9 cellular contexts compared by ENCODE assay signal in the genomic region with DNA sequence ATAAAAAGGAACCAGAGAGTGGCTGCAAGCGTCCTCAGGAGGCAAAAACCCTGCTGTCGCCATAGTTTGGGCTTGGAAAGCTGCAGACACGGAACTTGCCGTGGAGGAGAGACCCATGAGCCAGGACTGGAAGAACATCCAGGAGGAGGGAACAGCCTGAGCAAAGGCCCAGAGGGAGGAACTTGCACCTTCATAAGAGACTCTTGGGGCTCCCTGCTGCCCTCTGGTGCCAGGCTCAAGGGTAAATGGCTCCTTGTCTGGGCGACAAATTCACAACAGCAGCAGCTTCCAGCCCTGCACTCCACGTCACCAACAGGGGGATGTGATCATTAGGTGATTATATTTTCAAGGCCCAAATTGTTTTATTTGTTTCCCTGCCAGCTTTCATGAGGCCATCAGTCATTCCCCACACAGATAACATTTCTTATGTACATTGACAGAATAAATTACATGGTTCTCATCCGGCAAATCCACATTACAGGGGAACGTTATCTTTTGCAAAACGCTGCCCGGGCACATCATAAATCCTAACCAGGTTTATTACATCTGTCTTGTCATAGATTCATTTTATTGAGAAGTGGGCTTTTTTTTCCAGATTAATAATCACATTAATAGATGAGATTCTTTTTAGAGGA.
DNase-seq lines count a peak whose midpoint lies in the region; ATAC-seq and TF ChIP-seq lines count a peak whose summit lies in the region.
"Had no signal": no experiment of that assay in that cellular context is flagged by ENCODE, and none has a peak within 500 bp of the region (broad histone marks: within the 10 kb centered on the region; RNA-seq: fewer than 3 reads in every experiment).

No MANE protein-coding gene starts in this region.

- H3K9me3 Mint-ChIP-seq in T-helper 2 cell treated with Interferon-gamma antibody and Interleukin-4, amounts not matched to agents 5 μg/mL and 100 μg/mL, for 36 hours, result no peaks in the 10 kb centered on the region

- H3K36me3 Mint-ChIP-seq in T-helper 2 cell treated with Interferon-gamma antibody and Interleukin-4, amounts not matched to agents 5 μg/mL and 100 μg/mL, for 36 hours (ENCODE audit: low read depth), result no peaks in the 10 kb centered on the region
- H3K36me3 Mint-ChIP-seq: activated naive CD8-positive, alpha-beta T cell had no signal

- no peak overlapping the region for H3K27ac ChIP-seq in A673 (ENCODE audit: low read depth, low read length, poor library complexity, severe bottlenecking)

- TF ChIP-seq CTCF in A673 (conservative IDR thresholded peaks at IDR 0.05; ENCODE audit: low read depth, low read length) (peak; percentile 51), GM12874 (IDR thresholded peaks at IDR 0.05; ENCODE audit: insufficient read depth, low read depth, low read length) (peak; percentile 61), astrocyte of the spinal cord (IDR thresholded peaks at IDR 0.05; ENCODE audit: low read depth, low read length) (peak; percentile 10), mucosa of descending colon (IDR thresholded peaks at IDR 0.05) (no peak)

- peak; percentile 55 for DNase-seq in A673 (ENCODE audit: low spot score)
- DNase-seq in NCI-H2171 (lab: John Stamatoyannopoulos, UW), result peak; percentile 3
- no peak for DNase-seq in astrocyte of the spinal cord (ENCODE audit: low read depth, low spot score)
- peak in 2 of 3 donors; percentile 39 to 45 for DNase-seq in mucosa of descending colon
- no peak for DNase-seq in T-helper 2 cell treated with Interferon-gamma antibody and Interleukin-4, amounts not matched to agents 5 μg/mL and 100 μg/mL, for 36 hours (ENCODE audit: low spot score)

- peaks cover 2% of the 10 kb centered on the region for H3K27me3 Mint-ChIP-seq in T-helper 2 cell treated with Interferon-gamma antibody and Interleukin-4, amounts not matched to agents 5 μg/mL and 100 μg/mL, for 36 hours (ENCODE audit: low read depth)

- BruUV-seq in A673 (replicated peaks; lab: Mats Ljungman, UMichigan), result no TSS peak

- no peak overlapping the region for H3K27ac Mint-ChIP-seq in T-helper 2 cell treated with Interferon-gamma antibody and Interleukin-4, amounts not matched to agents 5 μg/mL and 100 μg/mL, for 36 hours
- H3K27ac Mint-ChIP-seq: activated naive CD8-positive, alpha-beta T cell had no signal

- no peak overlapping the region for H3K4me3 Mint-ChIP-seq in T-helper 2 cell treated with Interferon-gamma antibody and Interleukin-4, amounts not matched to agents 5 μg/mL and 100 μg/mL, for 36 hours
- H3K4me3 Mint-ChIP-seq: activated naive CD8-positive, alpha-beta T cell had no signal

- no peaks in the 10 kb centered on the region for H3K4me1 Mint-ChIP-seq in T-helper 2 cell treated with Interferon-gamma antibody and Interleukin-4, amounts not matched to agents 5 μg/mL and 100 μg/mL, for 36 hours (ENCODE audit: low read depth)

- peaks cover 13% of the 10 kb centered on the region for H3K27me3 ChIP-seq in A673 (replicated peaks; ENCODE audit: insufficient read depth, low read depth, low read length, poor library complexity)

- H3K9me3 ChIP-seq in A673 (ENCODE audit: low read depth, low read length, poor library complexity, severe bottlenecking) (no peaks in the 10 kb centered on the region), mucosa of descending colon (no peaks in the 10 kb centered on the region)

- ATAC-seq in mucosa of descending colon (no peak), GM19351 (IDR thresholded peaks at IDR 0.05; ENCODE audit: unreplicated experiment) (no peak), HG03442 (IDR thresholded peaks at IDR 0.05; ENCODE audit: unreplicated experiment) (no peak)

- H3K4me1 ChIP-seq in A673 (ENCODE audit: insufficient read depth, low read length, poor library complexity, severe bottlenecking), result no peaks in the 10 kb centered on the region
- no peaks in the 10 kb centered on the region for H3K4me1 ChIP-seq in mucosa of descending colon (ENCODE audit: low read depth)

- intact Hi-C loops in A673 (cut with micrococcal nuclease; ENCODE audit: unreplicated experiment), result loop anchor here (5.0 to 10.0 kb wide), 2 partner anchors 475 to 603 kb away; no protein-coding TSS in a partner anchor
- intact Hi-C loops in mucosa of descending colon (cut with DNase I, micrococcal nuclease), result no loop called here

- H3K4me3 ChIP-seq in A673 (ENCODE audit: low read depth, low read length, poor library complexity, severe bottlenecking), result no peak overlapping the region
- H3K4me3 ChIP-seq in astrocyte of the spinal cord (ENCODE audit: low read depth, low read length), result no peak overlapping the region
- H3K4me3 ChIP-seq in mucosa of descending colon, result no peak overlapping the region

- POLR2A ChIA-PET in A673 (lab: Charles Lee; ENCODE audit: low non-redundant PET), result no interaction called here

- H3K36me3 ChIP-seq in A673 (ENCODE audit: insufficient read depth, low read length, poor library complexity, severe bottlenecking) (no peaks in the 10 kb centered on the region), mucosa of descending colon (ENCODE audit: low read depth) (no peaks in the 10 kb centered on the region)

- CTCF ChIA-PET in A673 (lab: Charles Lee), result interaction anchor here (0.6 to 1.4 kb wide), 3 partner anchors 565 to 1028 kb away, joined by 3 read pairs; no protein-coding TSS in a partner anchor

- in situ Hi-C loops in astrocyte of the spinal cord (cut with HindIII; ENCODE audit: low sequenced_read_pairs), result no loop called here

Comparison
In these comparisons a context has a peak if more than half of its experiments do, and no peak if none do; other contexts are left out.
1. DNase-seq: peak in A673 (single experiment), NCI-H2171 (single experiment) and mucosa of descending colon (2 of 3); none in astrocyte of the spinal cord (single experiment) and T-helper 2 cell treated with Interferon-gamma antibody and Interleukin-4, amounts not matched to agents 5 μg/mL and 100 μg/mL, for 36 hours (single experiment).